ENCODE assay signal across 19 cellular contexts in the genomic region with DNA sequence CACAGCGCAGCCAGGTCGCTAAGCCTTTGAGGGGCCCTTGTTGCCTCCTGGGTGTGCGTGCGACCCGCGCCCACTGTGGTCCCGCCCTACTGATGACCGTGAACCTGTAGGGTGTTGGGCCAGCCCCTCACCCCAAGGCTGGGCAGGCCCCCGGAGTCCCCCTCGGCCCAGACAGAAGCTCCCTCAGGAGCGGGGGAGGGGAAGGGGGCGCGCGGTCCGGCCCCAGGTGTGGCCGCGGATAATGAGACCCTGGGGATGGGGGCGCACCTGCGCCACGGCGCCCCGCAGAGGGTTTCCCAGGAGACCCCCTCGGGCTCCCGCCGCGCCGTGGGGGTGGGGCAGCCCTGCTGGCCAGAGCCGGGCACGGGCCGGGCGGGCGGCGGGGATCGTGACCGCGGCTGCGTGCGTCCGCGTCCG. TPM values are rescaled to one million over a fixed set of nuclear protein-coding genes. Genes with fewer than 3 reads are reported as not detected.
DNase-seq lines count a peak whose midpoint lies in the region; ATAC-seq, FAIRE-seq and TF ChIP-seq lines count a peak whose summit lies in the region.
"Had no signal": no experiment of that assay in that cellular context is flagged by ENCODE, and none has a peak within 500 bp of the region (broad histone marks: within the 10 kb centered on the region; RNA-seq: fewer than 3 reads in every experiment).

No MANE protein-coding gene starts in this region.

- in situ Hi-C loops in HepG2 (cut with HindIII; ENCODE audit: extremely low pct_ligation_motif_present, low pct_unique_long_range_greater_than_20kb), result no loop called here
- in situ Hi-C loops in mammary epithelial cell (cut with MboI; ENCODE audit: low sequenced_read_pairs in 2 of 2), result no loop called here

- no peaks in the 10 kb centered on the region for H4K20me1 ChIP-seq in HepG2 (ENCODE audit: insufficient read depth, low read length)
- H4K20me1 ChIP-seq in mammary epithelial cell (ENCODE audit: insufficient read depth, low read length), result peaks cover 2% of the 10 kb centered on the region

- H2AFZ ChIP-seq in HepG2 (ENCODE audit: low read length) (no peak overlapping the region), mammary epithelial cell (ENCODE audit: low read depth, low read length) (no peak overlapping the region)

- TF ChIP-seq RAD21 in HepG2 (CRISPR knock-in tag; IDR thresholded peaks at IDR 0.05), result no peak

- H3K4me1 Mint-ChIP-seq in nephron progenitor cell, result no peaks in the 10 kb centered on the region

- peak overlapping the region; percentile 48 for H3K4me3 Mint-ChIP-seq in nephron progenitor cell
- H3K4me3 Mint-ChIP-seq: activated naive CD8-positive, alpha-beta T cell treated with anti-CD3 and anti-CD28 coated beads, Interleukin-2, amount 10 ng/mL, durations not matched to agents 7 days and 5 days; central memory CD8-positive, alpha-beta T cell had no signal

- no peak for TF ChIP-seq EP300 in HepG2 (IDR thresholded peaks at IDR 0.05; ENCODE audit: low read depth in 2 of 2, low read length in 2 of 2)
- no peak for TF ChIP-seq EP300 in HepG2 (CRISPR knock-in tag; IDR thresholded peaks at IDR 0.05; ENCODE audit: borderline replicate concordance)

- H3K27me3 ChIP-seq in HepG2 (ENCODE audit: control insufficient read depth in 1 of 2, insufficient read depth in 2 of 2, low read length in 2 of 2) (peaks cover 9 to 54% of the 10 kb centered on the region in 2 experiments; a peak in 4 of 5 replicates), right lobe of liver (peaks cover 0 to 18% of the 10 kb centered on the region in 2 donors), mammary epithelial cell (ENCODE audit: insufficient read depth, low read length) (peaks cover 18% of the 10 kb centered on the region), upper lobe of right lung (peaks cover 30% of the 10 kb centered on the region)

- ATAC-seq in HepG2, result no peak
- ATAC-seq in right lobe of liver, result no peak
- no peak for ATAC-seq in upper lobe of right lung

- H3K4me1 ChIP-seq in HepG2 (ENCODE audit: insufficient read depth, low read length) (peaks cover 18% of the 10 kb centered on the region), right lobe of liver (peaks cover 0 to 4% (median 0%) of the 10 kb centered on the region in 4 donors), mammary epithelial cell (ENCODE audit: insufficient read depth, low read length) (peaks cover 6% of the 10 kb centered on the region), upper lobe of right lung (peaks cover 9% of the 10 kb centered on the region)

- H3K36me3 ChIP-seq in HepG2 (replicated peaks in 1 of 2; ENCODE audit: control insufficient read depth in 1 of 2, insufficient read depth in 2 of 2, low read length in 2 of 2) (no peaks in the 10 kb centered on the region), right lobe of liver (no peaks in the 10 kb centered on the region), mammary epithelial cell (ENCODE audit: insufficient read depth, low read length) (no peaks in the 10 kb centered on the region), upper lobe of right lung (no peaks in the 10 kb centered on the region)

- TF ChIP-seq POLR2A in HepG2 (IDR thresholded peaks at IDR 0.05; ENCODE audit: insufficient read depth in 1 of 2, low read depth in 2 of 2, low read length in 2 of 2), result no peak
- TF ChIP-seq POLR2A in right lobe of liver (IDR thresholded peaks at IDR 0.05), result no peak

- TF ChIP-seq CTCF in HepG2 (CRISPR knock-in tag; IDR thresholded peaks at IDR 0.05) (no peak), right lobe of liver (IDR thresholded peaks at IDR 0.05) (no peak), mammary epithelial cell (conservative IDR thresholded peaks at IDR 0.05 in 1 of 2, IDR thresholded peaks at IDR 0.05 in 1 of 2; ENCODE audit: extremely low read depth in 1 of 2, insufficient read depth in 1 of 2, low read depth in 1 of 2, low read length in 2 of 2) (no peak), nephron progenitor cell (IDR thresholded peaks at IDR 0.05) (no peak), upper lobe of right lung (IDR thresholded peaks at IDR 0.05) (no peak)

- H3K9me3 Mint-ChIP-seq in nephron progenitor cell, result no peaks in the 10 kb centered on the region
- H3K9me3 Mint-ChIP-seq: activated naive CD8-positive, alpha-beta T cell treated with anti-CD3 and anti-CD28 coated beads, Interleukin-2, amount 10 ng/mL, durations not matched to agents 7 days and 5 days; activated T-cell treated with anti-CD3 and anti-CD28 coated beads, Interleukin-2, amount 50 U/mL, for 72 hours; central memory CD8-positive, alpha-beta T cell had no signal

- H3K79me2 ChIP-seq in HepG2 (ENCODE audit: insufficient read depth, low read length) (no peaks in the 10 kb centered on the region), mammary epithelial cell (ENCODE audit: insufficient read depth, low read length) (no peaks in the 10 kb centered on the region)

- H3K4me2 ChIP-seq in HepG2 (ENCODE audit: low read depth, low read length) (0 out of 2 replicates have a peak overlapping the region, but pooled peaks have one; percentile 32), mammary epithelial cell (ENCODE audit: insufficient read depth, low read depth, low read length) (peak overlapping the region; percentile 54)

- no peak for FAIRE-seq in HepG2 (lab: Jason Lieb, UNC)
- FAIRE-seq: endometrium, GM19239, keratinocyte had no signal

- H3K27ac Mint-ChIP-seq in nephron progenitor cell, result no peak overlapping the region
- H3K27ac Mint-ChIP-seq: activated naive CD8-positive, alpha-beta T cell treated with anti-CD3 and anti-CD28 coated beads, Interleukin-2, amount 10 ng/mL, durations not matched to agents 7 days and 5 days; activated T-cell treated with anti-CD3 and anti-CD28 coated beads, Interleukin-2, amount 50 U/mL, for 72 hours had no signal

- peaks cover 64% of the 10 kb centered on the region for H3K27me3 Mint-ChIP-seq in nephron progenitor cell (ENCODE audit: low read depth, poor library complexity)

- intact Hi-C loops in HepG2 (cut with micrococcal nuclease; ENCODE audit: unreplicated experiment) (no loop called here), right lobe of liver (cut with DNase I) (no loop called here), mammary epithelial cell (cut with micrococcal nuclease) (no loop called here), upper lobe of right lung (cut with DNase I) (no loop called here)

- no peaks in the 10 kb centered on the region for H3K9me3 ChIP-seq in HepG2 (ENCODE audit: low read length)
- no peaks in the 10 kb centered on the region for H3K9me3 ChIP-seq in right lobe of liver
- no peaks in the 10 kb centered on the region for H3K9me3 ChIP-seq in mammary epithelial cell (replicated peaks; ENCODE audit: insufficient read depth, low read length)
- no peaks in the 10 kb centered on the region for H3K9me3 ChIP-seq in upper lobe of right lung
- H3K9me3 ChIP-seq: tibial artery had no signal

- no peak overlapping the region for H3K27ac ChIP-seq in HepG2 (ENCODE audit: extremely low read length, insufficient read depth, low read length)
- no peak overlapping the region for H3K27ac ChIP-seq in right lobe of liver
- H3K27ac ChIP-seq in mammary epithelial cell (ENCODE audit: insufficient read depth, low read depth, low read length), result no peak overlapping the region
- no peak overlapping the region for H3K27ac ChIP-seq in upper lobe of right lung
- H3K27ac ChIP-seq: tibial artery had no signal

- no peak overlapping the region for H3K9ac ChIP-seq in HepG2 (ENCODE audit: insufficient read depth, low read depth, low read length)
- H3K9ac ChIP-seq in mammary epithelial cell (ENCODE audit: insufficient read depth, low read length), result no peak overlapping the region

- dilution Hi-C loops in mammary epithelial cell (cut with HindIII; ENCODE audit: low sequenced_read_pairs), result no loop called here

- no peaks in the 10 kb centered on the region for H3K36me3 Mint-ChIP-seq in nephron progenitor cell (ENCODE audit: low read depth)
- H3K36me3 Mint-ChIP-seq: activated naive CD8-positive, alpha-beta T cell treated with anti-CD3 and anti-CD28 coated beads, Interleukin-2, amount 10 ng/mL, durations not matched to agents 7 days and 5 days had no signal

- no CpG with 5 or more reads among the region's 41 CpGs for WGBS in HepG2 (ENCODE audit: low lambda C conversion rate)
- WGBS in right lobe of liver (ENCODE audit: insufficient coverage, low coverage, low lambda C conversion rate, missing lambda C conversion rate), result 9% methylated on average over 10 of the region's 41 CpGs
- 40% methylated on average over 9 of the region's 41 CpGs for WGBS in mammary epithelial cell (ENCODE audit: low coverage, missing lambda C conversion rate)

- POLR2A ChIA-PET in HepG2 (lab: Yijun Ruan, JAX), result interaction anchor here (2.3 kb wide), 1 partner anchor 45 kb away, joined by 7 read pairs; a partner anchor contains a TSS

- CTCF ChIA-PET in HepG2 (lab: Yijun Ruan, JAX; ENCODE audit: low intra/inter-chr PET ratio, low total read pairs), result no interaction called here
- CTCF ChIA-PET in mammary epithelial cell (lab: Charles Lee; ENCODE audit: low non-redundant PET), result no interaction called here

- BruUV-seq in HepG2 (replicated peaks; lab: Mats Ljungman, UMichigan) (no TSS peak), mammary epithelial cell (replicated peaks; lab: Mats Ljungman, UMichigan) (no TSS peak)

- DNase-seq in HepG2 (ENCODE audit: low spot score) (no peak), right lobe of liver (no peak), mammary epithelial cell (no peak), nephron progenitor cell (peak; percentile 53), CD1c-positive myeloid dendritic cell (ENCODE audit: extremely low spot score) (no peak), HT-29 (ENCODE audit: low spot score) (no peak), NCI-H2171 (lab: John Stamatoyannopoulos, UW) (no peak), upper lobe of right lung (no peak)
- DNase-seq: activated naive CD8-positive, alpha-beta T cell treated with anti-CD3 and anti-CD28 coated beads, Interleukin-2, amount 10 ng/mL, durations not matched to agents 7 days and 5 days; activated T-cell treated with anti-CD3 and anti-CD28 coated beads, Interleukin-2, amount 50 U/mL, for 72 hours; DMS153; foreskin melanocyte; NK-92 treated with Interleukin-12 subunit alpha and Interleukin-12 subunit beta, amount 100 ng/mL, for 24 hours; tibial artery had no signal

- H3K4me3 ChIP-seq in HepG2 (replicated peaks in 1 of 3; ENCODE audit: insufficient read depth in 1 of 3, low read depth in 2 of 3, low read length in 3 of 3), result peak overlapping the region in 2 of 3 experiments; percentile 9 to 46; a peak in 2 of 6 replicates
- H3K4me3 ChIP-seq in right lobe of liver, result no peak overlapping the region
- H3K4me3 ChIP-seq in mammary epithelial cell (replicated peaks in 1 of 3; ENCODE audit: insufficient read depth in 1 of 3, low read depth in 2 of 3, low read length in 3 of 3), result no peak overlapping the region
- no peak overlapping the region for H3K4me3 ChIP-seq in upper lobe of right lung

RNA-seq across cellular contexts. Expression of a gene that starts 0.4 kb away (rescaled TPM):
- total RNA-seq in HepG2 (2016; rRNA removed; fragmentation: Illumina TruSeq; extraction: Trizol), result 0.24 TPM in 1 of 2 replicates, not detected in the other
- total RNA-seq in HepG2 (2016; cell fraction: cytosol; rRNA removed; fragmentation: Illumina TruSeq; extraction: Trizol; ENCODE audit: low read depth), result 0.26 and 0.61 TPM in 2 replicates
- total RNA-seq in HepG2 (2016; cell fraction: insoluble cytoplasmic fraction; rRNA removed; fragmentation: Illumina TruSeq; extraction: Trizol), result 0.11 TPM in 1 of 2 replicates, not detected in the other
- total RNA-seq in HepG2 (2016; cell fraction: membrane; rRNA removed; fragmentation: Illumina TruSeq; extraction: Trizol), result 0.21 and 0.31 TPM in 2 replicates
- not detected in 2 replicates for total RNA-seq in HepG2 (2016; cell fraction: nucleus; rRNA removed; fragmentation: Illumina TruSeq; extraction: Trizol)
- 0.48 and 0.63 TPM in 2 replicates for polyA plus RNA-seq in HepG2 (2011; rRNA removed)
- polyA plus RNA-seq in HepG2 (2011; cell fraction: cytosol; rRNA removed), result 0.33 and 0.58 TPM in 2 replicates
- 3.2 and 3.7 TPM in 2 replicates for polyA plus RNA-seq in HepG2 (2011; cell fraction: nucleus; rRNA removed)
- 0.17 and 0.36 TPM in 2 replicates for polyA plus RNA-seq in HepG2 (2012)
- 0.16 TPM in 1 of 2 replicates, not detected in the other for polyA plus RNA-seq in HepG2 (2016; cell fraction: cytosol; fragmentation: Illumina TruSeq; extraction: Trizol; ENCODE audit: low read depth)
- not detected in 2 replicates for polyA plus RNA-seq in HepG2 (2016; cell fraction: insoluble cytoplasmic fraction; fragmentation: Illumina TruSeq; extraction: Trizol; ENCODE audit: low read depth)
- polyA plus RNA-seq in HepG2 (2016; cell fraction: membrane; fragmentation: Illumina TruSeq; extraction: Trizol; ENCODE audit: low read depth), result not detected in 2 replicates
- not detected in 2 replicates for polyA plus RNA-seq in HepG2 (2016; cell fraction: nucleus; fragmentation: Illumina TruSeq; extraction: Trizol; ENCODE audit: insufficient read depth, low read depth)
- not detected in 2 replicates for polyA minus RNA-seq in HepG2 (2011; rRNA and poly(A)+ RNA removed; ENCODE audit: low replicate concordance)
- polyA minus RNA-seq in HepG2 (2011; cell fraction: cytosol; rRNA and poly(A)+ RNA removed), result not detected in 2 replicates
- 0.50 TPM in 1 of 2 replicates, not detected in the other for polyA minus RNA-seq in HepG2 (2011; cell fraction: nucleus; rRNA and poly(A)+ RNA removed)
- total RNA-seq in right lobe of liver, result not detected
- not detected for total RNA-seq in mammary epithelial cell
- polyA plus RNA-seq in mammary epithelial cell, result not detected
- polyA minus RNA-seq in mammary epithelial cell, result not detected
- total RNA-seq in HT-29 (2014; rRNA removed; shearing (Covaris generic)), result 33.1 and 52.0 TPM in 2 replicates
- 1.3 TPM for total RNA-seq in upper lobe of right lung
- total RNA-seq: activated naive CD8-positive, alpha-beta T cell treated with anti-CD3 and anti-CD28 coated beads, Interleukin-2, amount 10 ng/mL, durations not matched to agents 7 days and 5 days; HT1080 had no signal

RNA-seq across cellular contexts. Expression of a gene that starts 3.0 kb away (rescaled TPM):
- total RNA-seq in HepG2 (2016; rRNA removed; fragmentation: Illumina TruSeq; extraction: Trizol) (0.35 and 0.60 TPM in 2 replicates), right lobe of liver (not detected), mammary epithelial cell (not detected), upper lobe of right lung (0.96 TPM)
- not detected in 2 replicates for total RNA-seq in HepG2 (2016; cell fraction: cytosol; rRNA removed; fragmentation: Illumina TruSeq; extraction: Trizol; ENCODE audit: low read depth)
- total RNA-seq in HepG2 (2016; cell fraction: insoluble cytoplasmic fraction; rRNA removed; fragmentation: Illumina TruSeq; extraction: Trizol), result 0.50 TPM in 1 of 2 replicates, not detected in the other
- total RNA-seq in HepG2 (2016; cell fraction: membrane; rRNA removed; fragmentation: Illumina TruSeq; extraction: Trizol), result not detected in 2 replicates
- total RNA-seq in HepG2 (2016; cell fraction: nucleus; rRNA removed; fragmentation: Illumina TruSeq; extraction: Trizol), result 0.81 and 1.0 TPM in 2 replicates
- polyA plus RNA-seq in HepG2 (2011; rRNA removed) (1.9 and 2.9 TPM in 2 replicates), mammary epithelial cell (not detected)
- polyA plus RNA-seq in HepG2 (2011; cell fraction: cytosol; rRNA removed), result 1.2 and 1.4 TPM in 2 replicates
- 10.2 and 14.0 TPM in 2 replicates for polyA plus RNA-seq in HepG2 (2011; cell fraction: nucleus; rRNA removed)
- 0.63 and 1.1 TPM in 2 replicates for polyA plus RNA-seq in HepG2 (2012)
- polyA plus RNA-seq in HepG2 (2016; cell fraction: cytosol; fragmentation: Illumina TruSeq; extraction: Trizol; ENCODE audit: low read depth), result not detected in 2 replicates
- not detected in 2 replicates for polyA plus RNA-seq in HepG2 (2016; cell fraction: insoluble cytoplasmic fraction; fragmentation: Illumina TruSeq; extraction: Trizol; ENCODE audit: low read depth)
- not detected in 2 replicates for polyA plus RNA-seq in HepG2 (2016; cell fraction: membrane; fragmentation: Illumina TruSeq; extraction: Trizol; ENCODE audit: low read depth)
- 1.8 and 2.1 TPM in 2 replicates for polyA plus RNA-seq in HepG2 (2016; cell fraction: nucleus; fragmentation: Illumina TruSeq; extraction: Trizol; ENCODE audit: insufficient read depth, low read depth)
- polyA minus RNA-seq in HepG2 (2011; rRNA and poly(A)+ RNA removed; ENCODE audit: low replicate concordance), result 1.3 TPM in 1 of 2 replicates, not detected in the other
- polyA minus RNA-seq in HepG2 (2011; cell fraction: cytosol; rRNA and poly(A)+ RNA removed), result not detected in 2 replicates
- polyA minus RNA-seq in HepG2 (2011; cell fraction: nucleus; rRNA and poly(A)+ RNA removed), result 0.99 TPM in 1 of 2 replicates, not detected in the other
- not detected for polyA minus RNA-seq in mammary epithelial cell
- total RNA-seq in HT-29 (2014; rRNA removed; shearing (Covaris generic)), result 3.0 and 6.3 TPM in 2 replicates

RNA-seq across cellular contexts. Expression of a gene that starts 4.3 kb away (rescaled TPM):
- total RNA-seq in HepG2 (2016; rRNA removed; fragmentation: Illumina TruSeq; extraction: Trizol), result not detected in 2 replicates
- not detected in 2 replicates for total RNA-seq in HepG2 (2016; cell fraction: cytosol; rRNA removed; fragmentation: Illumina TruSeq; extraction: Trizol; ENCODE audit: low read depth)
- total RNA-seq in HepG2 (2016; cell fraction: insoluble cytoplasmic fraction; rRNA removed; fragmentation: Illumina TruSeq; extraction: Trizol), result not detected in 2 replicates
- total RNA-seq in HepG2 (2016; cell fraction: membrane; rRNA removed; fragmentation: Illumina TruSeq; extraction: Trizol), result not detected in 2 replicates
- not detected in 2 replicates for total RNA-seq in HepG2 (2016; cell fraction: nucleus; rRNA removed; fragmentation: Illumina TruSeq; extraction: Trizol)
- polyA plus RNA-seq in HepG2 (2011; rRNA removed), result 0.11 and 0.24 TPM in 2 replicates
- polyA plus RNA-seq in HepG2 (2011; cell fraction: cytosol; rRNA removed), result 0.03 TPM in 2 replicates
- 3.2 and 3.4 TPM in 2 replicates for polyA plus RNA-seq in HepG2 (2011; cell fraction: nucleus; rRNA removed)
- polyA plus RNA-seq in HepG2 (2012), result 0.09 TPM in 2 replicates
- polyA plus RNA-seq in HepG2 (2016; cell fraction: cytosol; fragmentation: Illumina TruSeq; extraction: Trizol; ENCODE audit: low read depth), result not detected in 2 replicates
- not detected in 2 replicates for polyA plus RNA-seq in HepG2 (2016; cell fraction: insoluble cytoplasmic fraction; fragmentation: Illumina TruSeq; extraction: Trizol; ENCODE audit: low read depth)
- not detected in 2 replicates for polyA plus RNA-seq in HepG2 (2016; cell fraction: membrane; fragmentation: Illumina TruSeq; extraction: Trizol; ENCODE audit: low read depth)
- not detected in 2 replicates for polyA plus RNA-seq in HepG2 (2016; cell fraction: nucleus; fragmentation: Illumina TruSeq; extraction: Trizol; ENCODE audit: insufficient read depth, low read depth)
- not detected in 2 replicates for polyA minus RNA-seq in HepG2 (2011; rRNA and poly(A)+ RNA removed; ENCODE audit: low replicate concordance)
- polyA minus RNA-seq in HepG2 (2011; cell fraction: cytosol; rRNA and poly(A)+ RNA removed), result not detected in 2 replicates
- polyA minus RNA-seq in HepG2 (2011; cell fraction: nucleus; rRNA and poly(A)+ RNA removed), result 0.25 and 0.26 TPM in 2 replicates
- total RNA-seq in right lobe of liver, result 1 to 10 TPM in 1 of 6 experiments, under 1 TPM in 5; 0.37 to 1.3 (median 0.80) TPM
- under 1 TPM; 0.33 to 0.49 TPM for total RNA-seq in mammary epithelial cell
- polyA plus RNA-seq in mammary epithelial cell, result 0.14 TPM
- polyA minus RNA-seq in mammary epithelial cell, result not detected
- 0.41 and 0.55 TPM in 2 replicates for total RNA-seq in HT-29 (2014; rRNA removed; shearing (Covaris generic))
- total RNA-seq in upper lobe of right lung, result 7.8 TPM
- total RNA-seq: activated naive CD8-positive, alpha-beta T cell treated with anti-CD3 and anti-CD28 coated beads, Interleukin-2, amount 10 ng/mL, durations not matched to agents 7 days and 5 days; HT1080 had no signal
- polyA plus RNA-seq: keratinocyte had no signal

RNA-seq across cellular contexts. Expression of a gene that starts 45.4 kb away (rescaled TPM):
- total RNA-seq in HepG2 (2016; rRNA removed; fragmentation: Illumina TruSeq; extraction: Trizol), result 15.5 and 29.2 TPM in 2 replicates
- total RNA-seq in HepG2 (2016; cell fraction: cytosol; rRNA removed; fragmentation: Illumina TruSeq; extraction: Trizol; ENCODE audit: low read depth), result 11.6 and 13.4 TPM in 2 replicates
- total RNA-seq in HepG2 (2016; cell fraction: insoluble cytoplasmic fraction; rRNA removed; fragmentation: Illumina TruSeq; extraction: Trizol), result 15.3 and 31.7 TPM in 2 replicates
- 31.9 and 37.8 TPM in 2 replicates for total RNA-seq in HepG2 (2016; cell fraction: membrane; rRNA removed; fragmentation: Illumina TruSeq; extraction: Trizol)
- 27.3 and 30.0 TPM in 2 replicates for total RNA-seq in HepG2 (2016; cell fraction: nucleus; rRNA removed; fragmentation: Illumina TruSeq; extraction: Trizol)
- 34.4 and 40.2 TPM in 2 replicates for polyA plus RNA-seq in HepG2 (2011; rRNA removed)
- polyA plus RNA-seq in HepG2 (2011; cell fraction: cytosol; rRNA removed), result 26.3 and 36.7 TPM in 2 replicates
- 59.9 and 63.5 TPM in 2 replicates for polyA plus RNA-seq in HepG2 (2011; cell fraction: nucleus; rRNA removed)
- polyA plus RNA-seq in HepG2 (2012), result 41.7 and 43.9 TPM in 2 replicates
- 14.9 and 22.9 TPM in 2 replicates for polyA plus RNA-seq in HepG2 (2016; cell fraction: cytosol; fragmentation: Illumina TruSeq; extraction: Trizol; ENCODE audit: low read depth)
- polyA plus RNA-seq in HepG2 (2016; cell fraction: insoluble cytoplasmic fraction; fragmentation: Illumina TruSeq; extraction: Trizol; ENCODE audit: low read depth), result 19.9 and 25.2 TPM in 2 replicates
- polyA plus RNA-seq in HepG2 (2016; cell fraction: membrane; fragmentation: Illumina TruSeq; extraction: Trizol; ENCODE audit: low read depth), result 32.6 and 36.0 TPM in 2 replicates
- 60.5 and 64.6 TPM in 2 replicates for polyA plus RNA-seq in HepG2 (2016; cell fraction: nucleus; fragmentation: Illumina TruSeq; extraction: Trizol; ENCODE audit: insufficient read depth, low read depth)
- 12.9 and 44.2 TPM in 2 replicates for polyA minus RNA-seq in HepG2 (2011; rRNA and poly(A)+ RNA removed; ENCODE audit: low replicate concordance)
- 18.8 and 24.3 TPM in 2 replicates for polyA minus RNA-seq in HepG2 (2011; cell fraction: cytosol; rRNA and poly(A)+ RNA removed)
- 14.2 and 16.0 TPM in 2 replicates for polyA minus RNA-seq in HepG2 (2011; cell fraction: nucleus; rRNA and poly(A)+ RNA removed)
- total RNA-seq in right lobe of liver, result 10 to 100 TPM; 31.7 to 64.8 (median 41.9) TPM
- total RNA-seq in mammary epithelial cell, result 10 to 100 TPM; 58.4 to 76.3 TPM
- polyA plus RNA-seq in mammary epithelial cell, result 32.4 TPM
- 21.8 TPM for polyA minus RNA-seq in mammary epithelial cell
- 36.5 and 44.0 TPM in 2 replicates for total RNA-seq in HT-29 (2014; rRNA removed; shearing (Covaris generic))
- 56.0 TPM for total RNA-seq in upper lobe of right lung

RNA-seq across cellular contexts. Expression of a gene that starts 50.8 kb away (rescaled TPM):
- total RNA-seq in HepG2 (2016; rRNA removed; fragmentation: Illumina TruSeq; extraction: Trizol), result 37.3 and 56.9 TPM in 2 replicates
- 25.5 and 29.1 TPM in 2 replicates for total RNA-seq in HepG2 (2016; cell fraction: cytosol; rRNA removed; fragmentation: Illumina TruSeq; extraction: Trizol; ENCODE audit: low read depth)
- 43.9 and 57.2 TPM in 2 replicates for total RNA-seq in HepG2 (2016; cell fraction: insoluble cytoplasmic fraction; rRNA removed; fragmentation: Illumina TruSeq; extraction: Trizol)
- total RNA-seq in HepG2 (2016; cell fraction: membrane; rRNA removed; fragmentation: Illumina TruSeq; extraction: Trizol), result 16.2 and 21.8 TPM in 2 replicates
- total RNA-seq in HepG2 (2016; cell fraction: nucleus; rRNA removed; fragmentation: Illumina TruSeq; extraction: Trizol), result 54.3 and 62.8 TPM in 2 replicates
- polyA plus RNA-seq in HepG2 (2011; rRNA removed), result 48.7 and 49.0 TPM in 2 replicates
- 15.2 and 20.9 TPM in 2 replicates for polyA plus RNA-seq in HepG2 (2011; cell fraction: cytosol; rRNA removed)
- polyA plus RNA-seq in HepG2 (2011; cell fraction: nucleus; rRNA removed), result 310 and 328 TPM in 2 replicates
- polyA plus RNA-seq in HepG2 (2012), result 47.0 and 48.8 TPM in 2 replicates
- 11.6 and 12.4 TPM in 2 replicates for polyA plus RNA-seq in HepG2 (2016; cell fraction: cytosol; fragmentation: Illumina TruSeq; extraction: Trizol; ENCODE audit: low read depth)
- polyA plus RNA-seq in HepG2 (2016; cell fraction: insoluble cytoplasmic fraction; fragmentation: Illumina TruSeq; extraction: Trizol; ENCODE audit: low read depth), result 45.6 and 50.0 TPM in 2 replicates
- 10.2 and 11.6 TPM in 2 replicates for polyA plus RNA-seq in HepG2 (2016; cell fraction: membrane; fragmentation: Illumina TruSeq; extraction: Trizol; ENCODE audit: low read depth)
- polyA plus RNA-seq in HepG2 (2016; cell fraction: nucleus; fragmentation: Illumina TruSeq; extraction: Trizol; ENCODE audit: insufficient read depth, low read depth), result 113 and 119 TPM in 2 replicates
- 17.1 and 19.6 TPM in 2 replicates for polyA minus RNA-seq in HepG2 (2011; rRNA and poly(A)+ RNA removed; ENCODE audit: low replicate concordance)
- 6.7 and 10.6 TPM in 2 replicates for polyA minus RNA-seq in HepG2 (2011; cell fraction: cytosol; rRNA and poly(A)+ RNA removed)
- polyA minus RNA-seq in HepG2 (2011; cell fraction: nucleus; rRNA and poly(A)+ RNA removed), result 142 and 151 TPM in 2 replicates
- total RNA-seq in right lobe of liver, result 10 to 100 TPM; 18.9 to 30.2 (median 20.4) TPM
- 10 to 100 TPM; 29.3 to 56.8 TPM for total RNA-seq in mammary epithelial cell
- polyA plus RNA-seq in mammary epithelial cell, result 17.0 TPM
- polyA minus RNA-seq in mammary epithelial cell, result 9.5 TPM
- 46.2 and 48.6 TPM in 2 replicates for total RNA-seq in HT-29 (2014; rRNA removed; shearing (Covaris generic))
- total RNA-seq in upper lobe of right lung, result 78.8 TPM

Comparison
In these comparisons a context has a peak if more than half of its experiments do, and no peak if none do; other contexts are left out.
1. H3K4me3 ChIP-seq: peak in HepG2 (2 of 3); none in right lobe of liver (0 of 3), mammary epithelial cell (0 of 3) and upper lobe of right lung (single experiment).
2. RNA of a gene that starts 0.4 kb away (total RNA-seq): 33.1 to 52.0 TPM in HT-29; 1.3 TPM in upper lobe of right lung (single experiment), 0.11 to 0.61 TPM in HepG2, not detected in right lobe of liver and not detected in mammary epithelial cell; every median in the first group is over 10 times any median in the second.